Comparison of ENCODE assay signal across 1 cellular context in genomic region chr12:57765003-57765697, GRCh38.
A peak's percentile ranks its signal among the peaks of the same experiment; 100 is the strongest.
TF ChIP-seq lines count a peak whose summit lies in the region.

No MANE protein-coding gene starts in this region.

TF ChIP-seq in HepG2, 621 proteins besides CTCF, POLR2A, EP300 and RAD21 (continued from another document and continues in another):
- TF ChIP-seq CREB3 (CRISPR knock-in tag; IDR thresholded peaks at IDR 0.05) (no peak), MTF2 (CRISPR knock-in tag; IDR thresholded peaks at IDR 0.05; ENCODE audit: borderline replicate concordance) (no peak), RBM39 (IDR thresholded peaks at IDR 0.05; ENCODE audit: low read depth, low read length, poor library complexity, severe bottlenecking) (no peak), ZSCAN9 (CRISPR knock-in tag; IDR thresholded peaks at IDR 0.05; ENCODE audit: borderline replicate concordance) (peak; percentile 19; the same call in 1 of the 2 replicates), HMG20B (CRISPR knock-in tag; conservative IDR thresholded peaks at IDR 0.05) (0 out of 2 replicates have a peak, but pooled peaks have one; percentile 28), ATF7 (IDR thresholded peaks at IDR 0.05) (no peak), ATF7 (CRISPR knock-in tag; IDR thresholded peaks at IDR 0.05) (no peak), ZC3H4 (CRISPR knock-in tag; IDR thresholded peaks at IDR 0.05; ENCODE audit: borderline replicate concordance) (no peak), RXRA (CRISPR knock-in tag; IDR thresholded peaks at IDR 0.05) (peak; percentile 50; the same call in 1 of the 2 replicates), ZGPAT (CRISPR knock-in tag; IDR thresholded peaks at IDR 0.05) (peak; percentile 33; the same call in 1 of the 2 replicates), ZNF331 (CRISPR knock-in tag; IDR thresholded peaks at IDR 0.05) (peak; percentile 28; the same call in 1 of the 2 replicates), ZBTB7B (CRISPR knock-in tag; IDR thresholded peaks at IDR 0.05) (peak; percentile 60; the same call in 1 of the 2 replicates), NAIF1 (CRISPR knock-in tag; IDR thresholded peaks at IDR 0.05; ENCODE audit: borderline replicate concordance) (peak; percentile 86; the same call in 1 of the 2 replicates), FOXK1 (CRISPR knock-in tag; IDR thresholded peaks at IDR 0.05; ENCODE audit: borderline replicate concordance, low read depth) (no peak), SP4 (CRISPR knock-in tag; IDR thresholded peaks at IDR 0.05) (no peak), SNRNP70 (IDR thresholded peaks at IDR 0.05; ENCODE audit: low read depth, low read length) (no peak), DNMT1 (CRISPR knock-in tag; IDR thresholded peaks at IDR 0.05) (peak; percentile 7; the same call in 1 of the 2 replicates), MYPOP (CRISPR knock-in tag; IDR thresholded peaks at IDR 0.05) (0 out of 2 replicates have a peak, but pooled peaks have one; percentile 56), ZNF564 (CRISPR knock-in tag; IDR thresholded peaks at IDR 0.05) (no peak), SOX6 (IDR thresholded peaks at IDR 0.05) (no peak), SOX6 (CRISPR knock-in tag; IDR thresholded peaks at IDR 0.05) (0 out of 2 replicates have a peak, but pooled peaks have one; percentile 41), U2AF2 (IDR thresholded peaks at IDR 0.05; ENCODE audit: low read depth, low read length) (no peak), MTA1 (CRISPR knock-in tag; IDR thresholded peaks at IDR 0.05; ENCODE audit: borderline replicate concordance) (peak; percentile 56; the same call in 1 of the 2 replicates), DZIP1 (CRISPR knock-in tag; IDR thresholded peaks at IDR 0.05) (peak; percentile 88; the same call in 1 of the 2 replicates), ZNF589 (CRISPR knock-in tag; conservative IDR thresholded peaks at IDR 0.05) (0 out of 2 replicates have a peak, but pooled peaks have one; percentile 78), ZNF441 (CRISPR knock-in tag; IDR thresholded peaks at IDR 0.05; ENCODE audit: borderline replicate concordance) (peak; percentile 96), ATF5 (CRISPR knock-in tag; IDR thresholded peaks at IDR 0.05; ENCODE audit: low read depth) (no peak), ZNF44 (CRISPR knock-in tag; IDR thresholded peaks at IDR 0.05) (no peak)
- TF ChIP-seq, protein P1, sequence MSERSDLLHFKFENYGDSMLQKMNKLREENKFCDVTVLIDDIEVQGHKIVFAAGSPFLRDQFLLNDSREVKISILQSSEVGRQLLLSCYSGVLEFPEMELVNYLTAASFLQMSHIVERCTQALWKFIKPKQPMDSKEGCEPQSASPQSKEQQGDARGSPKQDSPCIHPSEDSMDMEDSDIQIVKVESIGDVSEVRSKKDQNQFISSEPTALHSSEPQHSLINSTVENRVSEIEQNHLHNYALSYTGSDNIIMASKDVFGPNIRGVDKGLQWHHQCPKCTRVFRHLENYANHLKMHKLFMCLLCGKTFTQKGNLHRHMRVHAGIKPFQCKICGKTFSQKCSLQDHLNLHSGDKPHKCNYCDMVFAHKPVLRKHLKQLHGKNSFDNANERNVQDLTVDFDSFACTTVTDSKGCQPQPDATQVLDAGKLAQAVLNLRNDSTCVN (CRISPR knock-in tag; IDR thresholded peaks at IDR 0.05; ENCODE audit: borderline replicate concordance) = no peak
- TF ChIP-seq, protein P2, sequence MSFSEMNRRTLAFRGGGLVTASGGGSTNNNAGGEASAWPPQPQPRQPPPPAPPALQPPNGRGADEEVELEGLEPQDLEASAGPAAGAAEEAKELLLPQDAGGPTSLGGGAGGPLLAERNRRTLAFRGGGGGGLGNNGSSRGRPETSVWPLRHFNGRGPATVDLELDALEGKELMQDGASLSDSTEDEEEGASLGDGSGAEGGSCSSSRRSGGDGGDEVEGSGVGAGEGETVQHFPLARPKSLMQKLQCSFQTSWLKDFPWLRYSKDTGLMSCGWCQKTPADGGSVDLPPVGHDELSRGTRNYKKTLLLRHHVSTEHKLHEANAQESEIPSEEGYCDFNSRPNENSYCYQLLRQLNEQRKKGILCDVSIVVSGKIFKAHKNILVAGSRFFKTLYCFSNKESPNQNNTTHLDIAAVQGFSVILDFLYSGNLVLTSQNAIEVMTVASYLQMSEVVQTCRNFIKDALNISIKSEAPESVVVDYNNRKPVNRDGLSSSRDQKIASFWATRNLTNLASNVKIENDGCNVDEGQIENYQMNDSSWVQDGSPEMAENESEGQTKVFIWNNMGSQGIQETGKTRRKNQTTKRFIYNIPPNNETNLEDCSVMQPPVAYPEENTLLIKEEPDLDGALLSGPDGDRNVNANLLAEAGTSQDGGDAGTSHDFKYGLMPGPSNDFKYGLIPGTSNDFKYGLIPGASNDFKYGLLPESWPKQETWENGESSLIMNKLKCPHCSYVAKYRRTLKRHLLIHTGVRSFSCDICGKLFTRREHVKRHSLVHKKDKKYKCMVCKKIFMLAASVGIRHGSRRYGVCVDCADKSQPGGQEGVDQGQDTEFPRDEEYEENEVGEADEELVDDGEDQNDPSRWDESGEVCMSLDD (CRISPR knock-in tag; IDR thresholded peaks at IDR 0.05; ENCODE audit: borderline replicate concordance) = peak; percentile 51; the same call in 1 of the 2 replicates
- TF ChIP-seq, protein P3, sequence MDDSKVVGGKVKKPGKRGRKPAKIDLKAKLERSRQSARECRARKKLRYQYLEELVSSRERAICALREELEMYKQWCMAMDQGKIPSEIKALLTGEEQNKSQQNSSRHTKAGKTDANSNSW (CRISPR knock-in tag; IDR thresholded peaks at IDR 0.05; ENCODE audit: borderline replicate concordance) = no peak
- TF ChIP-seq, protein P4, sequence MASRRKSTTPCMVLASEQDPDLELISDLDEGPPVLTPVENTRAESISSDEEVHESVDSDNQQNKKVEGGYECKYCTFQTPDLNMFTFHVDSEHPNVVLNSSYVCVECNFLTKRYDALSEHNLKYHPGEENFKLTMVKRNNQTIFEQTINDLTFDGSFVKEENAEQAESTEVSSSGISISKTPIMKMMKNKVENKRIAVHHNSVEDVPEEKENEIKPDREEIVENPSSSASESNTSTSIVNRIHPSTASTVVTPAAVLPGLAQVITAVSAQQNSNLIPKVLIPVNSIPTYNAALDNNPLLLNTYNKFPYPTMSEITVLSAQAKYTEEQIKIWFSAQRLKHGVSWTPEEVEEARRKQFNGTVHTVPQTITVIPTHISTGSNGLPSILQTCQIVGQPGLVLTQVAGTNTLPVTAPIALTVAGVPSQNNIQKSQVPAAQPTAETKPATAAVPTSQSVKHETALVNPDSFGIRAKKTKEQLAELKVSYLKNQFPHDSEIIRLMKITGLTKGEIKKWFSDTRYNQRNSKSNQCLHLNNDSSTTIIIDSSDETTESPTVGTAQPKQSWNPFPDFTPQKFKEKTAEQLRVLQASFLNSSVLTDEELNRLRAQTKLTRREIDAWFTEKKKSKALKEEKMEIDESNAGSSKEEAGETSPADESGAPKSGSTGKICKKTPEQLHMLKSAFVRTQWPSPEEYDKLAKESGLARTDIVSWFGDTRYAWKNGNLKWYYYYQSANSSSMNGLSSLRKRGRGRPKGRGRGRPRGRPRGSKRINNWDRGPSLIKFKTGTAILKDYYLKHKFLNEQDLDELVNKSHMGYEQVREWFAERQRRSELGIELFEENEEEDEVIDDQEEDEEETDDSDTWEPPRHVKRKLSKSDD (CRISPR knock-in tag; IDR thresholded peaks at IDR 0.05; ENCODE audit: low read depth) = 0 out of 2 replicates have a peak, but pooled peaks have one; percentile 40
- TF ChIP-seq, protein P5, sequence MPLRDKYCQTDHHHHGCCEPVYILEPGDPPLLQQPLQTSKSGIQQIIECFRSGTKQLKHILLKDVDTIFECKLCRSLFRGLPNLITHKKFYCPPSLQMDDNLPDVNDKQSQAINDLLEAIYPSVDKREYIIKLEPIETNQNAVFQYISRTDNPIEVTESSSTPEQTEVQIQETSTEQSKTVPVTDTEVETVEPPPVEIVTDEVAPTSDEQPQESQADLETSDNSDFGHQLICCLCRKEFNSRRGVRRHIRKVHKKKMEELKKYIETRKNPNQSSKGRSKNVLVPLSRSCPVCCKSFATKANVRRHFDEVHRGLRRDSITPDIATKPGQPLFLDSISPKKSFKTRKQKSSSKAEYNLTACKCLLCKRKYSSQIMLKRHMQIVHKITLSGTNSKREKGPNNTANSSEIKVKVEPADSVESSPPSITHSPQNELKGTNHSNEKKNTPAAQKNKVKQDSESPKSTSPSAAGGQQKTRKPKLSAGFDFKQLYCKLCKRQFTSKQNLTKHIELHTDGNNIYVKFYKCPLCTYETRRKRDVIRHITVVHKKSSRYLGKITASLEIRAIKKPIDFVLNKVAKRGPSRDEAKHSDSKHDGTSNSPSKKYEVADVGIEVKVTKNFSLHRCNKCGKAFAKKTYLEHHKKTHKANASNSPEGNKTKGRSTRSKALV (CRISPR knock-in tag; IDR thresholded peaks at IDR 0.05) = peak; percentile 86; the same call in 1 of the 2 replicates
- TF ChIP-seq, protein P6, sequence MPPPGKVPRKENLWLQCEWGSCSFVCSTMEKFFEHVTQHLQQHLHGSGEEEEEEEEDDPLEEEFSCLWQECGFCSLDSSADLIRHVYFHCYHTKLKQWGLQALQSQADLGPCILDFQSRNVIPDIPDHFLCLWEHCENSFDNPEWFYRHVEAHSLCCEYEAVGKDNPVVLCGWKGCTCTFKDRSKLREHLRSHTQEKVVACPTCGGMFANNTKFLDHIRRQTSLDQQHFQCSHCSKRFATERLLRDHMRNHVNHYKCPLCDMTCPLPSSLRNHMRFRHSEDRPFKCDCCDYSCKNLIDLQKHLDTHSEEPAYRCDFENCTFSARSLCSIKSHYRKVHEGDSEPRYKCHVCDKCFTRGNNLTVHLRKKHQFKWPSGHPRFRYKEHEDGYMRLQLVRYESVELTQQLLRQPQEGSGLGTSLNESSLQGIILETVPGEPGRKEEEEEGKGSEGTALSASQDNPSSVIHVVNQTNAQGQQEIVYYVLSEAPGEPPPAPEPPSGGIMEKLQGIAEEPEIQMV (CRISPR knock-in tag; IDR thresholded peaks at IDR 0.05; ENCODE audit: low read depth) = no peak
- TF ChIP-seq, protein P7, sequence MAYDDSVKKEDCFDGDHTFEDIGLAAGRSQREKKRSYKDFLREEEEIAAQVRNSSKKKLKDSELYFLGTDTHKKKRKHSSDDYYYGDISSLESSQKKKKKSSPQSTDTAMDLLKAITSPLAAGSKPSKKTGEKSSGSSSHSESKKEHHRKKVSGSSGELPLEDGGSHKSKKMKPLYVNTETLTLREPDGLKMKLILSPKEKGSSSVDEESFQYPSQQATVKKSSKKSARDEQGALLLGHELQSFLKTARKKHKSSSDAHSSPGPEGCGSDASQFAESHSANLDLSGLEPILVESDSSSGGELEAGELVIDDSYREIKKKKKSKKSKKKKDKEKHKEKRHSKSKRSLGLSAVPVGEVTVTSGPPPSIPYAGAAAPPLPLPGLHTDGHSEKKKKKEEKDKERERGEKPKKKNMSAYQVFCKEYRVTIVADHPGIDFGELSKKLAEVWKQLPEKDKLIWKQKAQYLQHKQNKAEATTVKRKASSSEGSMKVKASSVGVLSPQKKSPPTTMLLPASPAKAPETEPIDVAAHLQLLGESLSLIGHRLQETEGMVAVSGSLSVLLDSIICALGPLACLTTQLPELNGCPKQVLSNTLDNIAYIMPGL (CRISPR knock-in tag; IDR thresholded peaks at IDR 0.05; ENCODE audit: borderline replicate concordance in 1 of 2, low read depth in 1 of 2) = peak; percentile 86 to 91
